In the genomic region with DNA sequence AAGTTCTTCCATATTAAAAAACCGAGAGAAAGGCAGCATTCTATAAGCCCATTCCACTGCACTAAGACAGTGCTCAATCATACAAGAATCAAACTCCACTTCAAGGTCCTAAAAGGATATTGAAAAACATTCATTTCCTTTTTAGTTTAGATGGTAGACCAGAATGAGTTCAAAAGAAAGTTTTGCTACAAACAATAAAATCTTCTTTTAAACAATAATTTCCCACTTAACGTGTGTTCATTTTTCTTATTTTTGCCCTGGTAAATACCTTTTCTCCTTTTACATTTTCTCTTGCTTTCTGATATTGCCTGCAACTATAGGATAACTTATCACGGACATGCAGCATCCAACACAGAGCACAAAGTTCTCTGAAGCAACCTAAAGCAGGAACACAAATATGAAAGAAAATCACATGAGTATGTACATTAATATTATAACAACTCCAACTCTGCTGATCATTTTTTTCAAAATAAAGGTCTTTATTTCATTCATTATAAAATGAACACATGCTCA, we compare ENCODE assay signal across 18 cellular contexts.
A peak's percentile ranks its signal among the peaks of the same experiment; 100 is the strongest.
DNase-seq lines count a peak whose midpoint lies in the region; ATAC-seq, FAIRE-seq and TF ChIP-seq lines count a peak whose summit lies in the region.
"Had no signal": no experiment of that assay in that cellular context is flagged by ENCODE, and none has a peak within 500 bp of the region (broad histone marks: within the 10 kb centered on the region; RNA-seq: fewer than 3 reads in every experiment).

No MANE protein-coding gene starts in this region.

- H3K4me3 ChIP-seq in A549 = no peak overlapping the region
- H3K4me3 ChIP-seq: GM23338, HAP-1 had no signal

- ATAC-seq in A549 = no peak
- ATAC-seq in GM19023 (IDR thresholded peaks at IDR 0.05; ENCODE audit: unreplicated experiment) = no peak
- ATAC-seq: GM23338 had no signal

- DNase-seq in A549 (ENCODE audit: low read depth in 1 of 2, low spot score in 1 of 2) = no peak
- DNase-seq in H54 (ENCODE audit: insufficient read length, low spot score) = no peak
- DNase-seq in activated naive CD4-positive, alpha-beta T cell treated with anti-CD3 and anti-CD28 coated beads, Interleukin-2, amount 10 ng/mL, durations not matched to agents 7 days and 5 days = no peak
- DNase-seq in NCI-H2029 treated with DMSO at 0.1 percent for 48 hours (lab: John Stamatoyannopoulos, UW) = no peak
- DNase-seq: 8988T; C1 segment of cervical spinal cord; Calu3; CD4-positive, alpha-beta memory T cell; COR-L47; DMS53; DMS79 treated with DMSO at 0.1 percent for 48 hours; HFFc6 had no signal

- no peak for TF ChIP-seq CTCF in A549 (IDR thresholded peaks at IDR 0.05)

- no peak overlapping the region for H3K27ac Mint-ChIP-seq in activated naive CD4-positive, alpha-beta T cell treated with anti-CD3 and anti-CD28 coated beads, Interleukin-2, amount 10 ng/mL, durations not matched to agents 7 days and 5 days
- H3K27ac Mint-ChIP-seq: CD4-positive, alpha-beta memory T cell; GM23338; HFFc6 had no signal

- no peak overlapping the region for H3K4me2 ChIP-seq in A549
- H3K4me2 ChIP-seq: GM23338 had no signal

- no peak for TF ChIP-seq RAD21 in A549 (conservative IDR thresholded peaks at IDR 0.05 in 1 of 2, IDR thresholded peaks at IDR 0.05 in 1 of 2)

- POLR2A ChIA-PET in A549 (lab: Yijun Ruan, JAX) = no interaction called here

- no peak overlapping the region for H3K27ac ChIP-seq in A549

- no peaks in the 10 kb centered on the region for H3K4me1 Mint-ChIP-seq in activated naive CD4-positive, alpha-beta T cell treated with anti-CD3 and anti-CD28 coated beads, Interleukin-2, amount 10 ng/mL, durations not matched to agents 7 days and 5 days
- H3K4me1 Mint-ChIP-seq: CD4-positive, alpha-beta memory T cell; GM23338 had no signal

- no peak overlapping the region for H3K4me3 Mint-ChIP-seq in activated naive CD4-positive, alpha-beta T cell treated with anti-CD3 and anti-CD28 coated beads, Interleukin-2, amount 10 ng/mL, durations not matched to agents 7 days and 5 days
- H3K4me3 Mint-ChIP-seq: CD4-positive, alpha-beta memory T cell; GM23338; HFFc6 had no signal

- H3K9me3 ChIP-seq in A549 = no peaks in the 10 kb centered on the region
- H3K9me3 ChIP-seq: HAP-1 had no signal

- 81% methylated on average over 3 of the region's 3 CpGs for WGBS in A549 (ENCODE audit: missing lambda C conversion rate)

- no peaks in the 10 kb centered on the region for H3K27me3 Mint-ChIP-seq in activated naive CD4-positive, alpha-beta T cell treated with anti-CD3 and anti-CD28 coated beads, Interleukin-2, amount 10 ng/mL, durations not matched to agents 7 days and 5 days
- H3K27me3 Mint-ChIP-seq: CD4-positive, alpha-beta memory T cell had no signal

- no peak for TF ChIP-seq EP300 in A549 (IDR thresholded peaks at IDR 0.05)

- CTCF ChIA-PET in A549 (lab: Yijun Ruan, JAX) = no interaction called here
- CTCF ChIA-PET in activated naive CD4-positive, alpha-beta T cell treated with anti-CD3 and anti-CD28 coated beads, Interleukin-2, amount 10 ng/mL, durations not matched to agents 7 days and 5 days (lab: Charles Lee) = no interaction called here

- peak; percentile 65 for FAIRE-seq in A549 (lab: Jason Lieb, UNC)
- peak; percentile 45 for FAIRE-seq in H54 (lab: Jason Lieb, UNC)
- FAIRE-seq in colon (lab: Jason Lieb, UNC) = peak; percentile 45
- FAIRE-seq: GM12892, GM19239 had no signal

- no peaks in the 10 kb centered on the region for H3K9me3 Mint-ChIP-seq in activated naive CD4-positive, alpha-beta T cell treated with anti-CD3 and anti-CD28 coated beads, Interleukin-2, amount 10 ng/mL, durations not matched to agents 7 days and 5 days
- H3K9me3 Mint-ChIP-seq: CD4-positive, alpha-beta memory T cell; GM23338; HFFc6 had no signal

- TF ChIP-seq POLR2A in A549 (IDR thresholded peaks at IDR 0.05; ENCODE audit: low read length) = no peak
- TF ChIP-seq POLR2A in H54 (IDR thresholded peaks at IDR 0.05; ENCODE audit: low read depth, low read length) = no peak

- H3K4me1 ChIP-seq in A549 = no peaks in the 10 kb centered on the region
- H3K4me1 ChIP-seq: HAP-1 had no signal

- H3K36me3 Mint-ChIP-seq in activated naive CD4-positive, alpha-beta T cell treated with anti-CD3 and anti-CD28 coated beads, Interleukin-2, amount 10 ng/mL, durations not matched to agents 7 days and 5 days = peaks cover 20% of the 10 kb centered on the region

TF ChIP-seq in A549, 52 proteins besides CTCF, POLR2A, EP300 and RAD21:
- TF ChIP-seq EHF (CRISPR knock-in tag; IDR thresholded peaks at IDR 0.05) (no peak), ZNF302 (CRISPR knock-in tag; IDR thresholded peaks at IDR 0.05) (no peak), RCOR1 (IDR thresholded peaks at IDR 0.05; ENCODE audit: low read depth, low read length) (no peak), CBX2 (IDR thresholded peaks at IDR 0.05; ENCODE audit: borderline replicate concordance, low read depth) (no peak), MAZ (IDR thresholded peaks at IDR 0.05; ENCODE audit: borderline replicate concordance, low read depth, low read length) (no peak), HOXB5 (CRISPR knock-in tag; IDR thresholded peaks at IDR 0.05) (no peak), FOSB (CRISPR knock-in tag; IDR thresholded peaks at IDR 0.05) (no peak), TP53 (CRISPR knock-in tag; IDR thresholded peaks at IDR 0.05) (no peak), NFE2L2 (conservative IDR thresholded peaks at IDR 0.05; ENCODE audit: low read length) (no peak), JUNB (IDR thresholded peaks at IDR 0.05) (no peak), SREBF2 (IDR thresholded peaks at IDR 0.05) (no peak), RFX5 (IDR thresholded peaks at IDR 0.05) (no peak), NPAS2 (CRISPR knock-in tag; IDR thresholded peaks at IDR 0.05; ENCODE audit: borderline replicate concordance) (no peak), CHD4 (IDR thresholded peaks at IDR 0.05; ENCODE audit: borderline replicate concordance) (no peak), NR3C1 (IDR thresholded peaks at IDR 0.05) (no peak), MAFK (IDR thresholded peaks at IDR 0.05; ENCODE audit: partially characterized antibody) (no peak), CBX8 (IDR thresholded peaks at IDR 0.05) (no peak)
- TF ChIP-seq, protein P1, sequence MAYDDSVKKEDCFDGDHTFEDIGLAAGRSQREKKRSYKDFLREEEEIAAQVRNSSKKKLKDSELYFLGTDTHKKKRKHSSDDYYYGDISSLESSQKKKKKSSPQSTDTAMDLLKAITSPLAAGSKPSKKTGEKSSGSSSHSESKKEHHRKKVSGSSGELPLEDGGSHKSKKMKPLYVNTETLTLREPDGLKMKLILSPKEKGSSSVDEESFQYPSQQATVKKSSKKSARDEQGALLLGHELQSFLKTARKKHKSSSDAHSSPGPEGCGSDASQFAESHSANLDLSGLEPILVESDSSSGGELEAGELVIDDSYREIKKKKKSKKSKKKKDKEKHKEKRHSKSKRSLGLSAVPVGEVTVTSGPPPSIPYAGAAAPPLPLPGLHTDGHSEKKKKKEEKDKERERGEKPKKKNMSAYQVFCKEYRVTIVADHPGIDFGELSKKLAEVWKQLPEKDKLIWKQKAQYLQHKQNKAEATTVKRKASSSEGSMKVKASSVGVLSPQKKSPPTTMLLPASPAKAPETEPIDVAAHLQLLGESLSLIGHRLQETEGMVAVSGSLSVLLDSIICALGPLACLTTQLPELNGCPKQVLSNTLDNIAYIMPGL (CRISPR knock-in tag; IDR thresholded peaks at IDR 0.05; ENCODE audit: borderline replicate concordance) = no peak
- TF ChIP-seq, protein P2, sequence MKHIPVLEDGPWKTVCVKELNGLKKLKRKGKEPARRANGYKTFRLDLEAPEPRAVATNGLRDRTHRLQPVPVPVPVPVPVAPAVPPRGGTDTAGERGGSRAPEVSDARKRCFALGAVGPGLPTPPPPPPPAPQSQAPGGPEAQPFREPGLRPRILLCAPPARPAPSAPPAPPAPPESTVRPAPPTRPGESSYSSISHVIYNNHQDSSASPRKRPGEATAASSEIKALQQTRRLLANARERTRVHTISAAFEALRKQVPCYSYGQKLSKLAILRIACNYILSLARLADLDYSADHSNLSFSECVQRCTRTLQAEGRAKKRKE (CRISPR knock-in tag; IDR thresholded peaks at IDR 0.05; ENCODE audit: low read depth) = no peak
- TF ChIP-seq, protein P3, sequence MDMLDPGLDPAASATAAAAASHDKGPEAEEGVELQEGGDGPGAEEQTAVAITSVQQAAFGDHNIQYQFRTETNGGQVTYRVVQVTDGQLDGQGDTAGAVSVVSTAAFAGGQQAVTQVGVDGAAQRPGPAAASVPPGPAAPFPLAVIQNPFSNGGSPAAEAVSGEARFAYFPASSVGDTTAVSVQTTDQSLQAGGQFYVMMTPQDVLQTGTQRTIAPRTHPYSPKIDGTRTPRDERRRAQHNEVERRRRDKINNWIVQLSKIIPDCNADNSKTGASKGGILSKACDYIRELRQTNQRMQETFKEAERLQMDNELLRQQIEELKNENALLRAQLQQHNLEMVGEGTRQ (IDR thresholded peaks at IDR 0.05) = no peak
